ENCODE assay signal across 1 cellular context in genomic region chr3:149860881-149861280, GRCh38.
TF ChIP-seq lines count a peak whose summit lies in the region.

No MANE protein-coding gene starts in this region.

TF ChIP-seq in HepG2, 621 proteins besides CTCF, POLR2A, EP300 and RAD21 (continued from another document):
- TF ChIP-seq ZNF142 (CRISPR knock-in tag; IDR thresholded peaks at IDR 0.05) (no peak), MNT (IDR thresholded peaks at IDR 0.05) (no peak), YEATS4 (CRISPR knock-in tag; IDR thresholded peaks at IDR 0.05; ENCODE audit: borderline replicate concordance) (no peak), PCBP1 (IDR thresholded peaks at IDR 0.05; ENCODE audit: borderline replicate concordance, low read depth, low read length) (no peak), AHR (CRISPR knock-in tag; IDR thresholded peaks at IDR 0.05) (no peak), ZNF704 (CRISPR knock-in tag; IDR thresholded peaks at IDR 0.05; ENCODE audit: borderline replicate concordance) (no peak), U2AF2 (IDR thresholded peaks at IDR 0.05; ENCODE audit: low read depth, low read length) (no peak), ZMYM4 (CRISPR knock-in tag; IDR thresholded peaks at IDR 0.05) (no peak), ZNF451 (CRISPR knock-in tag; IDR thresholded peaks at IDR 0.05) (no peak), BRCA1 (CRISPR knock-in tag; IDR thresholded peaks at IDR 0.05) (no peak)
